In genomic region chr2:6877402-6878305, GRCh38 we compare ENCODE assay signal across 8 cellular contexts. TPM values are rescaled to one million over a fixed set of nuclear protein-coding genes. Genes with fewer than 3 reads are reported as not detected.
DNase-seq lines count a peak whose midpoint lies in the region; ATAC-seq, FAIRE-seq and TF ChIP-seq lines count a peak whose summit lies in the region.

Gene RSAD2, plus strand, starts transcription at chr2:6877777. Its CDS starts 24 bp downstream, at chr2:6877801.

- H2AFZ ChIP-seq in endothelial cell of umbilical vein (ENCODE audit: low read depth, low read length): peak within 1 kb of the TSS; percentile 52

- no peaks in the 10 kb centered on the region for H3K79me2 ChIP-seq in endothelial cell of umbilical vein (ENCODE audit: control insufficient read depth, insufficient read depth, low read length)

- peak within 1 kb of the TSS; percentile 57 for H3K4me2 ChIP-seq in endothelial cell of umbilical vein (ENCODE audit: insufficient read depth, low read length)

- peak; percentile 18 to 49 for DNase-seq in Kasumi-1 (lab: John Stamatoyannopoulos, UW)
- DNase-seq in T-helper 17 cell: no peak
- peak; percentile 37 for DNase-seq in endothelial cell of umbilical vein (ENCODE audit: low read depth, low spot score)
- no peak for DNase-seq in retina
- no peak for DNase-seq in endothelial cell (ENCODE audit: low spot score)

- peak within 1 kb of the TSS; percentile 91 for H3K4me3 Mint-ChIP-seq in T-helper 17 cell
- H3K4me3 Mint-ChIP-seq in endothelial cell (ENCODE audit: unreplicated experiment): no peak within 1 kb of the TSS

- no peak for TF ChIP-seq POLR2A in endothelial cell of umbilical vein (IDR thresholded peaks at IDR 0.05; ENCODE audit: low read depth, low read length)

- FAIRE-seq in endothelial cell of umbilical vein (lab: Jason Lieb, UNC): no peak

- POLR2A ChIA-PET in endothelial cell of umbilical vein (lab: Charles Lee): no interaction called here

- H3K27ac Mint-ChIP-seq in T-helper 17 cell (peak within 1 kb of the TSS; percentile 92), endothelial cell (ENCODE audit: unreplicated experiment) (no peak within 1 kb of the TSS)

- H3K4me1 ChIP-seq in endothelial cell of umbilical vein (ENCODE audit: control insufficient read depth, extremely low read depth, insufficient read depth, low read length) (no peaks in the 10 kb centered on the region), neutrophil (ENCODE audit: control insufficient read depth in 1 of 2, insufficient read depth in 1 of 2, low read depth in 1 of 2, low read length in 1 of 2) (peaks cover 18 to 20% of the 10 kb centered on the region in 2 experiments)

- intact Hi-C loops in endothelial cell of umbilical vein (cut with micrococcal nuclease): no loop called here

- H3K9me3 ChIP-seq in T-helper 17 cell (ENCODE audit: control insufficient read depth, low read length, poor library complexity, severe bottlenecking) (no peaks in the 10 kb centered on the region), endothelial cell of umbilical vein (replicated peaks; ENCODE audit: control insufficient read depth, insufficient read depth, low read length) (no peaks in the 10 kb centered on the region), neutrophil (no peaks in the 10 kb centered on the region)

- TF ChIP-seq CTCF in endothelial cell of umbilical vein (IDR thresholded peaks at IDR 0.05; ENCODE audit: extremely low read depth in 1 of 2, insufficient read depth in 1 of 2, low read depth in 1 of 2, low read length in 2 of 2): no peak
- TF ChIP-seq CTCF in neutrophil (IDR thresholded peaks at IDR 0.05): no peak
- no peak for TF ChIP-seq CTCF in endothelial cell (IDR thresholded peaks at IDR 0.05; ENCODE audit: unreplicated experiment)

- H3K9me1 ChIP-seq in endothelial cell of umbilical vein (replicated peaks; ENCODE audit: control insufficient read depth, extremely low read depth, insufficient read depth, low read length): no peaks in the 10 kb centered on the region

- dilution Hi-C loops in endothelial cell of umbilical vein (cut with MboI; ENCODE audit: extremely low pct_ligation_motif_present, low sequenced_read_pairs): no loop called here

- H4K20me1 ChIP-seq in endothelial cell of umbilical vein (replicated peaks; ENCODE audit: control insufficient read depth, extremely low read depth, insufficient read depth, low read length): no peaks in the 10 kb centered on the region

- H3K27me3 ChIP-seq in endothelial cell of umbilical vein (ENCODE audit: control insufficient read depth in 2 of 2, insufficient read depth in 2 of 2, low read length in 2 of 2) (peaks cover 2 to 15% of the 10 kb centered on the region in 2 experiments), neutrophil (peaks cover 5% of the 10 kb centered on the region)

- peak; percentile 75 for ATAC-seq in GM21619 (IDR thresholded peaks at IDR 0.05; ENCODE audit: unreplicated experiment)
- ATAC-seq in T-helper 17 cell: peak; percentile 84

- H3K36me3 ChIP-seq in endothelial cell of umbilical vein (ENCODE audit: control insufficient read depth in 2 of 2, extremely low read depth in 1 of 2, insufficient read depth in 2 of 2, low read length in 2 of 2) (no peaks in the 10 kb centered on the region), neutrophil (no peaks in the 10 kb centered on the region)

- H3K9me3 Mint-ChIP-seq in endothelial cell (ENCODE audit: unreplicated experiment): no peaks in the 10 kb centered on the region

- H3K4me3 ChIP-seq in GM08714 (ENCODE audit: low read length) (peak within 1 kb of the TSS; percentile 32; the same call in 1 of the 2 replicates), endothelial cell of umbilical vein (replicated peaks in 1 of 3; ENCODE audit: insufficient read depth in 1 of 3, low read depth in 1 of 3, low read length in 3 of 3) (peak within 1 kb of the TSS in 2 of 3 experiments; percentile 5 to 26), neutrophil (ENCODE audit: low read depth in 1 of 2, low read length in 1 of 2) (peak within 1 kb of the TSS; percentile 49 to 58)

- BruUV-seq in endothelial cell of umbilical vein (replicated peaks; lab: Mats Ljungman, UMichigan): no TSS peak

- no peak within 1 kb of the TSS for H3K27ac ChIP-seq in endothelial cell of umbilical vein (ENCODE audit: insufficient read depth, low read depth, low read length)
- peak within 1 kb of the TSS; percentile 58 for H3K27ac ChIP-seq in neutrophil

- H3K27me3 Mint-ChIP-seq in T-helper 17 cell: no peaks in the 10 kb centered on the region
- peaks cover 2% of the 10 kb centered on the region for H3K27me3 Mint-ChIP-seq in endothelial cell (ENCODE audit: unreplicated experiment)

- H3K36me3 Mint-ChIP-seq in T-helper 17 cell (ENCODE audit: low read depth) (peaks cover 8% of the 10 kb centered on the region), endothelial cell (ENCODE audit: low read depth, unreplicated experiment) (no peaks in the 10 kb centered on the region)

- H3K4me1 Mint-ChIP-seq in T-helper 17 cell: peaks cover 43% of the 10 kb centered on the region
- H3K4me1 Mint-ChIP-seq in endothelial cell (ENCODE audit: unreplicated experiment): no peaks in the 10 kb centered on the region

- CTCF ChIA-PET in endothelial cell of umbilical vein (lab: Charles Lee): interaction anchor here (0.9 to 1.6 kb wide), 3 partner anchors 10 to 38 kb away, joined by 3 to 4 read pairs (median 3); no protein-coding TSS in a partner anchor

- H3K9ac ChIP-seq in endothelial cell of umbilical vein (replicated peaks; ENCODE audit: extremely low read depth, insufficient read depth, low read length): no peak within 1 kb of the TSS

TF ChIP-seq in endothelial cell of umbilical vein, 7 proteins besides CTCF, POLR2A, EP300 and RAD21:
- TF ChIP-seq FOS (IDR thresholded peaks at IDR 0.05; ENCODE audit: borderline replicate concordance, insufficient read depth, low read length) (no peak), POLR2AphosphoS5 (IDR thresholded peaks at IDR 0.05; ENCODE audit: insufficient read depth, low read depth, low read length) (no peak), MYC (IDR thresholded peaks at IDR 0.05; ENCODE audit: low read depth, low read length) (no peak), MAX (IDR thresholded peaks at IDR 0.05; ENCODE audit: insufficient read depth, insufficient read length) (no peak), EZH2 (IDR thresholded peaks at IDR 0.05; ENCODE audit: borderline replicate concordance, low read depth, low read length, severe bottlenecking) (no peak), GATA2 (IDR thresholded peaks at IDR 0.05; ENCODE audit: insufficient read depth, insufficient read length, low read depth, low read length) (no peak), JUN (IDR thresholded peaks at IDR 0.05; ENCODE audit: borderline replicate concordance, insufficient read depth, insufficient read length, low read depth) (no peak)
TF ChIP-seq in endothelial cell of umbilical vein: peak in this region for 0.

RNA-seq across cellular contexts. Expression of gene RSAD2, which starts in this region (rescaled TPM):
- total RNA-seq in T-helper 17 cell (1 to 10 TPM; 4.1 to 4.7 TPM), endothelial cell of umbilical vein (0.09 and 0.18 TPM in 2 replicates), endothelial cell (ENCODE audit: unreplicated experiment) (0.28 TPM)
- 0.03 and 0.18 TPM in 2 replicates for polyA plus RNA-seq in endothelial cell of umbilical vein
- 0.04 and 0.10 TPM in 2 replicates for polyA plus RNA-seq in endothelial cell of umbilical vein (2011; cell fraction: cytosol; rRNA removed)
- polyA plus RNA-seq in endothelial cell of umbilical vein (2011; cell fraction: nucleus; rRNA removed): 0.06 and 0.18 TPM in 2 replicates
- polyA plus RNA-seq in endothelial cell of umbilical vein (2012): 0.19 and 0.50 TPM in 2 replicates
- not detected in 2 replicates for polyA minus RNA-seq in endothelial cell of umbilical vein
- not detected for polyA minus RNA-seq in endothelial cell of umbilical vein (2011; cell fraction: cytosol; rRNA and poly(A)+ RNA removed)
- polyA minus RNA-seq in endothelial cell of umbilical vein (2011; cell fraction: nucleus; rRNA and poly(A)+ RNA removed): 0.10 TPM in 1 of 2 replicates, not detected in the other

Comparison
In these comparisons a context has a peak if more than half of its experiments do, and no peak if none do; other contexts are left out.
1. Peak in DNase-seq, H3K4me3 ChIP-seq and H3K4me2 ChIP-seq in endothelial cell of umbilical vein; RNA of the gene not detected or under 1 TPM.
2. DNase-seq: peak in Kasumi-1 (2 of 2); none in T-helper 17 cell (0 of 3), retina (single experiment) and endothelial cell (single experiment).
3. Peak in every context shown above with its lines, with median percentiles within 50 percentile points of each other: H3K4me3 ChIP-seq.